Comparison of ENCODE assay signal across 1 cellular context in the genomic region with DNA sequence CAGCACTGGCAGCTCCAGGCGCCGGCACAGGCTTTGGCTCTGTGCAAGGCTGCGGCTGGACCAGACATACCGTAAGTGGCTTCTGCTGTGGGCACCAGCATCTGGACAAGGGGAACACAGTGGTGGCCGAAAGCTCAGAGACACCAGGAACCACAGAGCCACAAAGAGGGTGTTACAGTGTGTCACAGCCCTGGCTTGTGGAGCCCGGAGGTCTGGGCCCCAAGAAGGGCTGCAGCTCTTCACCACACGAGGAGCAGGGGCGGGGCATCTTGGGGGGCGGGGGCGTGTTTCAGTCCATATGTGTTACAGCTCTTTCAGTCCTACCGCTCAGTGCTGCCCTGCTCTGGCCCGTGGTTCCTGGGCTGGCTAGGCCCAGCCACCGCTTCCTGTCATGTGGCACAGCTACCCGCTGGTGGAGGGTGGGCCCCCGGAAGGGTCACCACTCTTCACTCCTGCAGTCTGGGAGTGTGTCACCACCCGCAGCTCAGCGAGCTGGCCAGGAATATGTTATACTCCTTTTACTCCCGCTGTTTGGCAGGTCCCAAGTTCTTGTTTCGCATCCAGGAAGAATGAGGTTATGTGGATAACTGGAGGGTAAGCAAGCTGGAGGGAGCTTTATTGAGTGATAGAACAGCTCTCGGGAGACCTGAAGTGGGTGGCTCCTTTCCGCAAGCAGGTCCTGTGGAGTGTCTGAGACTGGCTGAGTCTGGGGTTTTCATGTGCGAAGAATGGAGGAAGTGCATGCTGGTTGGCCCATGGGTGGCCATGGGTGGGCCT.
TF ChIP-seq lines count a peak whose summit lies in the region.

No MANE protein-coding gene starts in this region.

TF ChIP-seq in HepG2, 621 proteins besides CTCF, POLR2A, EP300 and RAD21 (continued from another document and continues in another):
- TF ChIP-seq, protein P1, sequence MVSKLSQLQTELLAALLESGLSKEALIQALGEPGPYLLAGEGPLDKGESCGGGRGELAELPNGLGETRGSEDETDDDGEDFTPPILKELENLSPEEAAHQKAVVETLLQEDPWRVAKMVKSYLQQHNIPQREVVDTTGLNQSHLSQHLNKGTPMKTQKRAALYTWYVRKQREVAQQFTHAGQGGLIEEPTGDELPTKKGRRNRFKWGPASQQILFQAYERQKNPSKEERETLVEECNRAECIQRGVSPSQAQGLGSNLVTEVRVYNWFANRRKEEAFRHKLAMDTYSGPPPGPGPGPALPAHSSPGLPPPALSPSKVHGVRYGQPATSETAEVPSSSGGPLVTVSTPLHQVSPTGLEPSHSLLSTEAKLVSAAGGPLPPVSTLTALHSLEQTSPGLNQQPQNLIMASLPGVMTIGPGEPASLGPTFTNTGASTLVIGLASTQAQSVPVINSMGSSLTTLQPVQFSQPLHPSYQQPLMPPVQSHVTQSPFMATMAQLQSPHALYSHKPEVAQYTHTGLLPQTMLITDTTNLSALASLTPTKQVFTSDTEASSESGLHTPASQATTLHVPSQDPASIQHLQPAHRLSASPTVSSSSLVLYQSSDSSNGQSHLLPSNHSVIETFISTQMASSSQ (IDR thresholded peaks at IDR 0.05; ENCODE audit: low read depth), result no peak
- TF ChIP-seq, protein P1 (CRISPR knock-in tag; IDR thresholded peaks at IDR 0.05; ENCODE audit: borderline replicate concordance), result no peak
- TF ChIP-seq MXI1 (IDR thresholded peaks at IDR 0.05; ENCODE audit: borderline replicate concordance, low read depth, low read length) (peak; percentile 92; the same call in 2 of the 3 replicates), RCOR2 (CRISPR knock-in tag; IDR thresholded peaks at IDR 0.05) (0 out of 2 replicates have a peak, but pooled peaks have one; percentile 23), ZNF569 (CRISPR knock-in tag; IDR thresholded peaks at IDR 0.05; ENCODE audit: borderline replicate concordance) (no peak), XRCC5 (optimal IDR thresholded peaks at IDR 0.05; ENCODE audit: low read length) (no peak), YEATS4 (CRISPR knock-in tag; IDR thresholded peaks at IDR 0.05; ENCODE audit: borderline replicate concordance) (peak; percentile 65), CENPX (CRISPR knock-in tag; IDR thresholded peaks at IDR 0.05) (no peak), ZMAT5 (CRISPR knock-in tag; IDR thresholded peaks at IDR 0.05; ENCODE audit: borderline replicate concordance, low read depth) (no peak), ZNF296 (CRISPR knock-in tag; conservative IDR thresholded peaks at IDR 0.05) (0 out of 2 replicates have a peak, but pooled peaks have one; percentile 56), ETV5 (CRISPR knock-in tag; IDR thresholded peaks at IDR 0.05; ENCODE audit: borderline replicate concordance) (peak; percentile 87), MAFG (CRISPR knock-in tag; IDR thresholded peaks at IDR 0.05) (no peak)
- TF ChIP-seq, protein P2, sequence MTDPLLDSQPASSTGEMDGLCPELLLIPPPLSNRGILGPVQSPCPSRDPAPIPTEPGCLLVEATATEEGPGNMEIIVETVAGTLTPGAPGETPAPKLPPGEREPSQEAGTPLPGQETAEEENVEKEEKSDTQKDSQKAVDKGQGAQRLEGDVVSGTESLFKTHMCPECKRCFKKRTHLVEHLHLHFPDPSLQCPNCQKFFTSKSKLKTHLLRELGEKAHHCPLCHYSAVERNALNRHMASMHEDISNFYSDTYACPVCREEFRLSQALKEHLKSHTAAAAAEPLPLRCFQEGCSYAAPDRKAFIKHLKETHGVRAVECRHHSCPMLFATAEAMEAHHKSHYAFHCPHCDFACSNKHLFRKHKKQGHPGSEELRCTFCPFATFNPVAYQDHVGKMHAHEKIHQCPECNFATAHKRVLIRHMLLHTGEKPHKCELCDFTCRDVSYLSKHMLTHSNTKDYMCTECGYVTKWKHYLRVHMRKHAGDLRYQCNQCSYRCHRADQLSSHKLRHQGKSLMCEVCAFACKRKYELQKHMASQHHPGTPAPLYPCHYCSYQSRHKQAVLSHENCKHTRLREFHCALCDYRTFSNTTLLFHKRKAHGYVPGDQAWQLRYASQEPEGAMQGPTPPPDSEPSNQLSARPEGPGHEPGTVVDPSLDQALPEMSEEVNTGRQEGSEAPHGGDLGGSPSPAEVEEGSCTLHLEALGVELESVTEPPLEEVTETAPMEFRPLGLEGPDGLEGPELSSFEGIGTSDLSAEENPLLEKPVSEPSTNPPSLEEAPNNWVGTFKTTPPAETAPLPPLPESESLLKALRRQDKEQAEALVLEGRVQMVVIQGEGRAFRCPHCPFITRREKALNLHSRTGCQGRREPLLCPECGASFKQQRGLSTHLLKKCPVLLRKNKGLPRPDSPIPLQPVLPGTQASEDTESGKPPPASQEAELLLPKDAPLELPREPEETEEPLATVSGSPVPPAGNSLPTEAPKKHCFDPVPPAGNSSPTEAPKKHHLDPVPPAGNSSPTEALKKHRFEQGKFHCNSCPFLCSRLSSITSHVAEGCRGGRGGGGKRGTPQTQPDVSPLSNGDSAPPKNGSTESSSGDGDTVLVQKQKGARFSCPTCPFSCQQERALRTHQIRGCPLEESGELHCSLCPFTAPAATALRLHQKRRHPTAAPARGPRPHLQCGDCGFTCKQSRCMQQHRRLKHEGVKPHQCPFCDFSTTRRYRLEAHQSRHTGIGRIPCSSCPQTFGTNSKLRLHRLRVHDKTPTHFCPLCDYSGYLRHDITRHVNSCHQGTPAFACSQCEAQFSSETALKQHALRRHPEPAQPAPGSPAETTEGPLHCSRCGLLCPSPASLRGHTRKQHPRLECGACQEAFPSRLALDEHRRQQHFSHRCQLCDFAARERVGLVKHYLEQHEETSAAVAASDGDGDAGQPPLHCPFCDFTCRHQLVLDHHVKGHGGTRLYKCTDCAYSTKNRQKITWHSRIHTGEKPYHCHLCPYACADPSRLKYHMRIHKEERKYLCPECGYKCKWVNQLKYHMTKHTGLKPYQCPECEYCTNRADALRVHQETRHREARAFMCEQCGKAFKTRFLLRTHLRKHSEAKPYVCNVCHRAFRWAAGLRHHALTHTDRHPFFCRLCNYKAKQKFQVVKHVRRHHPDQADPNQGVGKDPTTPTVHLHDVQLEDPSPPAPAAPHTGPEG (CRISPR knock-in tag; IDR thresholded peaks at IDR 0.05), result 0 out of 2 replicates have a peak, but pooled peaks have one; percentile 25
- TF ChIP-seq, protein P3, sequence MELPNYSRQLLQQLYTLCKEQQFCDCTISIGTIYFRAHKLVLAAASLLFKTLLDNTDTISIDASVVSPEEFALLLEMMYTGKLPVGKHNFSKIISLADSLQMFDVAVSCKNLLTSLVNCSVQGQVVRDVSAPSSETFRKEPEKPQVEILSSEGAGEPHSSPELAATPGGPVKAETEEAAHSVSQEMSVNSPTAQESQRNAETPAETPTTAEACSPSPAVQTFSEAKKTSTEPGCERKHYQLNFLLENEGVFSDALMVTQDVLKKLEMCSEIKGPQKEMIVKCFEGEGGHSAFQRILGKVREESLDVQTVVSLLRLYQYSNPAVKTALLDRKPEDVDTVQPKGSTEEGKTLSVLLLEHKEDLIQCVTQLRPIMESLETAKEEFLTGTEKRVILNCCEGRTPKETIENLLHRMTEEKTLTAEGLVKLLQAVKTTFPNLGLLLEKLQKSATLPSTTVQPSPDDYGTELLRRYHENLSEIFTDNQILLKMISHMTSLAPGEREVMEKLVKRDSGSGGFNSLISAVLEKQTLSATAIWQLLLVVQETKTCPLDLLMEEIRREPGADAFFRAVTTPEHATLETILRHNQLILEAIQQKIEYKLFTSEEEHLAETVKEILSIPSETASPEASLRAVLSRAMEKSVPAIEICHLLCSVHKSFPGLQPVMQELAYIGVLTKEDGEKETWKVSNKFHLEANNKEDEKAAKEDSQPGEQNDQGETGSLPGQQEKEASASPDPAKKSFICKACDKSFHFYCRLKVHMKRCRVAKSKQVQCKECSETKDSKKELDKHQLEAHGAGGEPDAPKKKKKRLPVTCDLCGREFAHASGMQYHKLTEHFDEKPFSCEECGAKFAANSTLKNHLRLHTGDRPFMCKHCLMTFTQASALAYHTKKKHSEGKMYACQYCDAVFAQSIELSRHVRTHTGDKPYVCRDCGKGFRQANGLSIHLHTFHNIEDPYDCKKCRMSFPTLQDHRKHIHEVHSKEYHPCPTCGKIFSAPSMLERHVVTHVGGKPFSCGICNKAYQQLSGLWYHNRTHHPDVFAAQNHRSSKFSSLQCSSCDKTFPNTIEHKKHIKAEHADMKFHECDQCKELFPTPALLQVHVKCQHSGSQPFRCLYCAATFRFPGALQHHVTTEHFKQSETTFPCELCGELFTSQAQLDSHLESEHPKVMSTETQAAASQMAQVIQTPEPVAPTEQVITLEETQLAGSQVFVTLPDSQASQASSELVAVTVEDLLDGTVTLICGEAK (IDR thresholded peaks at IDR 0.05), result peak; percentile 58
- TF ChIP-seq, protein P3 (CRISPR knock-in tag; IDR thresholded peaks at IDR 0.05), result peak; percentile 66; the same call in 1 of the 2 replicates
- TF ChIP-seq, protein P4, sequence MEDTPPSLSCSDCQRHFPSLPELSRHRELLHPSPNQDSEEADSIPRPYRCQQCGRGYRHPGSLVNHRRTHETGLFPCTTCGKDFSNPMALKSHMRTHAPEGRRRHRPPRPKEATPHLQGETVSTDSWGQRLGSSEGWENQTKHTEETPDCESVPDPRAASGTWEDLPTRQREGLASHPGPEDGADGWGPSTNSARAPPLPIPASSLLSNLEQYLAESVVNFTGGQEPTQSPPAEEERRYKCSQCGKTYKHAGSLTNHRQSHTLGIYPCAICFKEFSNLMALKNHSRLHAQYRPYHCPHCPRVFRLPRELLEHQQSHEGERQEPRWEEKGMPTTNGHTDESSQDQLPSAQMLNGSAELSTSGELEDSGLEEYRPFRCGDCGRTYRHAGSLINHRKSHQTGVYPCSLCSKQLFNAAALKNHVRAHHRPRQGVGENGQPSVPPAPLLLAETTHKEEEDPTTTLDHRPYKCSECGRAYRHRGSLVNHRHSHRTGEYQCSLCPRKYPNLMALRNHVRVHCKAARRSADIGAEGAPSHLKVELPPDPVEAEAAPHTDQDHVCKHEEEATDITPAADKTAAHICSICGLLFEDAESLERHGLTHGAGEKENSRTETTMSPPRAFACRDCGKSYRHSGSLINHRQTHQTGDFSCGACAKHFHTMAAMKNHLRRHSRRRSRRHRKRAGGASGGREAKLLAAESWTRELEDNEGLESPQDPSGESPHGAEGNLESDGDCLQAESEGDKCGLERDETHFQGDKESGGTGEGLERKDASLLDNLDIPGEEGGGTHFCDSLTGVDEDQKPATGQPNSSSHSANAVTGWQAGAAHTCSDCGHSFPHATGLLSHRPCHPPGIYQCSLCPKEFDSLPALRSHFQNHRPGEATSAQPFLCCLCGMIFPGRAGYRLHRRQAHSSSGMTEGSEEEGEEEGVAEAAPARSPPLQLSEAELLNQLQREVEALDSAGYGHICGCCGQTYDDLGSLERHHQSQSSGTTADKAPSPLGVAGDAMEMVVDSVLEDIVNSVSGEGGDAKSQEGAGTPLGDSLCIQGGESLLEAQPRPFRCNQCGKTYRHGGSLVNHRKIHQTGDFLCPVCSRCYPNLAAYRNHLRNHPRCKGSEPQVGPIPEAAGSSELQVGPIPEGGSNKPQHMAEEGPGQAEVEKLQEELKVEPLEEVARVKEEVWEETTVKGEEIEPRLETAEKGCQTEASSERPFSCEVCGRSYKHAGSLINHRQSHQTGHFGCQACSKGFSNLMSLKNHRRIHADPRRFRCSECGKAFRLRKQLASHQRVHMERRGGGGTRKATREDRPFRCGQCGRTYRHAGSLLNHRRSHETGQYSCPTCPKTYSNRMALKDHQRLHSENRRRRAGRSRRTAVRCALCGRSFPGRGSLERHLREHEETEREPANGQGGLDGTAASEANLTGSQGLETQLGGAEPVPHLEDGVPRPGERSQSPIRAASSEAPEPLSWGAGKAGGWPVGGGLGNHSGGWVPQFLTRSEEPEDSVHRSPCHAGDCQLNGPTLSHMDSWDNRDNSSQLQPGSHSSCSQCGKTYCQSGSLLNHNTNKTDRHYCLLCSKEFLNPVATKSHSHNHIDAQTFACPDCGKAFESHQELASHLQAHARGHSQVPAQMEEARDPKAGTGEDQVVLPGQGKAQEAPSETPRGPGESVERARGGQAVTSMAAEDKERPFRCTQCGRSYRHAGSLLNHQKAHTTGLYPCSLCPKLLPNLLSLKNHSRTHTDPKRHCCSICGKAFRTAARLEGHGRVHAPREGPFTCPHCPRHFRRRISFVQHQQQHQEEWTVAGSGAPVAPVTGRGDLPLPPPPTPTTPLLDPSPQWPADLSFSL (CRISPR knock-in tag; IDR thresholded peaks at IDR 0.05), result 0 out of 2 replicates have a peak, but pooled peaks have one; percentile 23
- TF ChIP-seq, protein P5, sequence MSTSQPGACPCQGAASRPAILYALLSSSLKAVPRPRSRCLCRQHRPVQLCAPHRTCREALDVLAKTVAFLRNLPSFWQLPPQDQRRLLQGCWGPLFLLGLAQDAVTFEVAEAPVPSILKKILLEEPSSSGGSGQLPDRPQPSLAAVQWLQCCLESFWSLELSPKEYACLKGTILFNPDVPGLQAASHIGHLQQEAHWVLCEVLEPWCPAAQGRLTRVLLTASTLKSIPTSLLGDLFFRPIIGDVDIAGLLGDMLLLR (CRISPR knock-in tag; IDR thresholded peaks at IDR 0.05), result no peak
